Comparison of ENCODE assay signal across 23 cellular contexts in the genomic region with DNA sequence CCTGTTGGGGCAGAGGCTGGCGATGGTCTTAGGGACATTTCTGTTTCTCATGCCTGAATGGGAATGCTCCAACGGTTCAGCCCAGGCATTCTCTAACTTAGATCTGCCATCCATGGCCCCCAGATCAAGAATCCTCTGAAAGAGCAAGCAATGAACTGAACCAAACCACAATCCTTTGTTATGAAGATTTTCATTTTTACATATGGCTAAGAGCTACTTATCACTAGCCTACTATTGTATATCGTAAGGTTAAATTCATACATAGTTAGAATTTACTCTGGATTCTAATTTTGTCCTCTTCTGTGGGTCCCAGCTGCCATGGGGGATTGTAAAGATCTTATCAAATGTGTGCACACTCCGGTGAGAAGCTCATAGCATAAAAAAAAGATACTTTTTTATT.
DNase-seq lines count a peak whose midpoint lies in the region; ATAC-seq, FAIRE-seq and TF ChIP-seq lines count a peak whose summit lies in the region.
"Had no signal": no experiment of that assay in that cellular context is flagged by ENCODE, and none has a peak within 500 bp of the region (broad histone marks: within the 10 kb centered on the region; RNA-seq: fewer than 3 reads in every experiment).

No MANE protein-coding gene starts in this region.

- H3K4me3 Mint-ChIP-seq in GM23338, result no peak overlapping the region
- H3K4me3 Mint-ChIP-seq: CD8-positive, alpha-beta T cell; HFFc6; IgD-negative memory B cell had no signal

- no peak overlapping the region for H3K27ac ChIP-seq in GM23338 (ENCODE audit: low read depth)
- H3K27ac ChIP-seq in angular gyrus (ENCODE audit: low read depth, low read length), result peak overlapping the region; percentile 20
- no peak overlapping the region for H3K27ac ChIP-seq in iPS-18a (ENCODE audit: low read length)
- H3K27ac ChIP-seq: GM23248 had no signal

- peaks cover 21% of the 10 kb centered on the region for H3K9me3 Mint-ChIP-seq in GM23338

- H3K4me1 ChIP-seq in GM23338 (ENCODE audit: insufficient read depth) (peaks cover 13% of the 10 kb centered on the region), iPS-18a (ENCODE audit: control insufficient read depth, low read depth, low read length) (peaks cover 7% of the 10 kb centered on the region)

- FAIRE-seq in RCC 7860 (lab: Jason Lieb, UNC), result no peak
- FAIRE-seq: A204.1, GM12878, GM19239, H54, HepG2 had no signal

- H3K27me3 Mint-ChIP-seq in GM23338 (ENCODE audit: insufficient read depth, low read depth, poor library complexity), result no peaks in the 10 kb centered on the region

- no peak overlapping the region for H3K4me3 ChIP-seq in GM23338
- H3K4me3 ChIP-seq in iPS-18a (ENCODE audit: low read length), result no peak overlapping the region
- H3K4me3 ChIP-seq: GM12878, GM23248 had no signal

- no peaks in the 10 kb centered on the region for H3K79me2 ChIP-seq in GM23338 (replicated peaks; ENCODE audit: insufficient read depth)

- TF ChIP-seq CTCF in GM23338 (conservative IDR thresholded peaks at IDR 0.05; ENCODE audit: low read depth in 2 of 2), result no peak

- H3K27me3 ChIP-seq in GM23338 (ENCODE audit: insufficient read depth) (no peaks in the 10 kb centered on the region), iPS-18a (ENCODE audit: control insufficient read depth, insufficient read depth, low read length) (no peaks in the 10 kb centered on the region)

- no peaks in the 10 kb centered on the region for H3F3A ChIP-seq in GM23338 (replicated peaks; ENCODE audit: low read depth)

- H2AFZ ChIP-seq in GM23338, result no peak overlapping the region
- H2AFZ ChIP-seq: GM23248 had no signal

- no peaks in the 10 kb centered on the region; the same call in 1 of the 2 replicates for H4K20me1 ChIP-seq in GM23338 (replicated peaks; ENCODE audit: insufficient read depth)

- 0 out of 2 replicates have a peak, but pooled peaks cover 3% of the 10 kb centered on the region for H3K9me2 ChIP-seq in GM23338 (ENCODE audit: insufficient read depth)

- H3K4me1 Mint-ChIP-seq in GM23338, result peaks cover 16% of the 10 kb centered on the region
- H3K4me1 Mint-ChIP-seq: IgD-negative memory B cell had no signal

- no peak overlapping the region for H3K27ac Mint-ChIP-seq in GM23338
- H3K27ac Mint-ChIP-seq: CD8-positive, alpha-beta T cell; HFFc6; IgD-negative memory B cell had no signal

- H3K36me3 ChIP-seq in GM23338 (ENCODE audit: insufficient read depth) (peaks cover 5% of the 10 kb centered on the region; the same call in 1 of the 2 replicates), iPS-18a (ENCODE audit: control insufficient read depth, low read depth, low read length) (no peaks in the 10 kb centered on the region)

- ATAC-seq in GM23338, result peak; percentile 43; the same call in 2 of the 3 replicates
- ATAC-seq: CD8-positive, alpha-beta T cell; GM12878; HCT116; HepG2 had no signal

- DNase-seq in GM23338 (ENCODE audit: low spot score) (peak; percentile 27), RCC 7860 (ENCODE audit: low spot score) (no peak), NCI-H526 treated with DMSO at 0.1 percent for 48 hours (lab: John Stamatoyannopoulos, UW) (no peak), activated T-cell treated with anti-CD3 and anti-CD28 coated beads for 4 hours (no peak), NCI-H1694 treated with DMSO at 0.1 percent for 48 hours (lab: John Stamatoyannopoulos, UW) (no peak)
- DNase-seq: AML-193; Calu3; CD8-positive, alpha-beta T cell; DMS53; DND-41; EL; GM23248; HFFc6; KBM-7 had no signal

- H3K36me3 Mint-ChIP-seq in GM23338 (ENCODE audit: low read depth), result peaks cover 34% of the 10 kb centered on the region
- H3K36me3 Mint-ChIP-seq: CD8-positive, alpha-beta T cell had no signal

- H3K9me3 ChIP-seq in iPS-18a (ENCODE audit: control insufficient read depth, low read depth, low read length), result no peaks in the 10 kb centered on the region

- H3K9ac ChIP-seq in iPS-18a (ENCODE audit: low read length), result peak overlapping the region; percentile 5
- H3K9ac ChIP-seq: GM23248 had no signal

- H3K4me2 ChIP-seq in GM23338, result peak overlapping the region; percentile 13

TF ChIP-seq in GM23338, 12 proteins besides CTCF, POLR2A, EP300 and RAD21:
- TF ChIP-seq, protein P1, sequence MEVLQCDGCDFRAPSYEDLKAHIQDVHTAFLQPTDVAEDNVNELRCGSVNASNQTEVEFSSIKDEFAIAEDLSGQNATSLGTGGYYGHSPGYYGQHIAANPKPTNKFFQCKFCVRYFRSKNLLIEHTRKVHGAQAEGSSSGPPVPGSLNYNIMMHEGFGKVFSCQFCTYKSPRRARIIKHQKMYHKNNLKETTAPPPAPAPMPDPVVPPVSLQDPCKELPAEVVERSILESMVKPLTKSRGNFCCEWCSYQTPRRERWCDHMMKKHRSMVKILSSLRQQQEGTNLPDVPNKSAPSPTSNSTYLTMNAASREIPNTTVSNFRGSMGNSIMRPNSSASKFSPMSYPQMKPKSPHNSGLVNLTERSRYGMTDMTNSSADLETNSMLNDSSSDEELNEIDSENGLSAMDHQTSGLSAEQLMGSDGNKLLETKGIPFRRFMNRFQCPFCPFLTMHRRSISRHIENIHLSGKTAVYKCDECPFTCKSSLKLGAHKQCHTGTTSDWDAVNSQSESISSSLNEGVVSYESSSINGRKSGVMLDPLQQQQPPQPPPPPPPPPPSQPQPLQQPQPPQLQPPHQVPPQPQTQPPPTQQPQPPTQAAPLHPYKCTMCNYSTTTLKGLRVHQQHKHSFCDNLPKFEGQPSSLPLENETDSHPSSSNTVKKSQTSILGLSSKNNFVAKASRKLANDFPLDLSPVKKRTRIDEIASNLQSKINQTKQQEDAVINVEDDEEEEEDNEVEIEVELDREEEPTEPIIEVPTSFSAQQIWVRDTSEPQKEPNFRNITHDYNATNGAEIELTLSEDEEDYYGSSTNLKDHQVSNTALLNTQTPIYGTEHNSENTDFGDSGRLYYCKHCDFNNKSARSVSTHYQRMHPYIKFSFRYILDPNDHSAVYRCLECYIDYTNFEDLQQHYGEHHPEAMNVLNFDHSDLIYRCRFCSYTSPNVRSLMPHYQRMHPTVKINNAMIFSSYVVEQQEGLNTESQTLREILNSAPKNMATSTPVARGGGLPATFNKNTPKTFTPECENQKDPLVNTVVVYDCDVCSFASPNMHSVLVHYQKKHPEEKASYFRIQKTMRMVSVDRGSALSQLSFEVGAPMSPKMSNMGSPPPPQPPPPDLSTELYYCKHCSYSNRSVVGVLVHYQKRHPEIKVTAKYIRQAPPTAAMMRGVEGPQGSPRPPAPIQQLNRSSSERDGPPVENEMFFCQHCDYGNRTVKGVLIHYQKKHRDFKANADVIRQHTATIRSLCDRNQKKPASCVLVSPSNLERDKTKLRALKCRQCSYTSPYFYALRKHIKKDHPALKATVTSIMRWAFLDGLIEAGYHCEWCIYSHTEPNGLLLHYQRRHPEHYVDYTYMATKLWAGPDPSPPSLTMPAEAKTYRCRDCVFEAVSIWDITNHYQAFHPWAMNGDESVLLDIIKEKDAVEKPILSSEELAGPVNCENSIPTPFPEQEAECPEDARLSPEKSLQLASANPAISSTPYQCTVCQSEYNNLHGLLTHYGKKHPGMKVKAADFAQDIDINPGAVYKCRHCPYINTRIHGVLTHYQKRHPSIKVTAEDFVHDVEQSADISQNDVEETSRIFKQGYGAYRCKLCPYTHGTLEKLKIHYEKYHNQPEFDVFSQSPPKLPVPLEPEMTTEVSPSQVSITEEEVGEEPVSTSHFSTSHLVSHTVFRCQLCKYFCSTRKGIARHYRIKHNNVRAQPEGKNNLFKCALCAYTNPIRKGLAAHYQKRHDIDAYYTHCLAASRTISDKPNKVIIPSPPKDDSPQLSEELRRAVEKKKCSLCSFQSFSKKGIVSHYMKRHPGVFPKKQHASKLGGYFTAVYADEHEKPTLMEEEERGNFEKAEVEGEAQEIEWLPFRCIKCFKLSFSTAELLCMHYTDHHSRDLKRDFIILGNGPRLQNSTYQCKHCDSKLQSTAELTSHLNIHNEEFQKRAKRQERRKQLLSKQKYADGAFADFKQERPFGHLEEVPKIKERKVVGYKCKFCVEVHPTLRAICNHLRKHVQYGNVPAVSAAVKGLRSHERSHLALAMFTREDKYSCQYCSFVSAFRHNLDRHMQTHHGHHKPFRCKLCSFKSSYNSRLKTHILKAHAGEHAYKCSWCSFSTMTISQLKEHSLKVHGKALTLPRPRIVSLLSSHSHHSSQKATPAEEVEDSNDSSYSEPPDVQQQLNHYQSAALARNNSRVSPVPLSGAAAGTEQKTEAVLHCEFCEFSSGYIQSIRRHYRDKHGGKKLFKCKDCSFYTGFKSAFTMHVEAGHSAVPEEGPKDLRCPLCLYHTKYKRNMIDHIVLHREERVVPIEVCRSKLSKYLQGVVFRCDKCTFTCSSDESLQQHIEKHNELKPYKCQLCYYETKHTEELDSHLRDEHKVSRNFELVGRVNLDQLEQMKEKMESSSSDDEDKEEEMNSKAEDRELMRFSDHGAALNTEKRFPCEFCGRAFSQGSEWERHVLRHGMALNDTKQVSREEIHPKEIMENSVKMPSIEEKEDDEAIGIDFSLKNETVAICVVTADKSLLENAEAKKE (CRISPR knock-in tag; IDR thresholded peaks at IDR 0.05), result 0 out of 2 replicates have a peak, but pooled peaks have one; percentile 20
- TF ChIP-seq STAT1 (IDR thresholded peaks at IDR 0.05; ENCODE audit: unreplicated experiment) (no peak), EZH2 (IDR thresholded peaks at IDR 0.05; ENCODE audit: low read depth, unreplicated experiment) (no peak)
